In genomic region chr11:111730871-111731591, GRCh38 we compare ENCODE assay signal across 1 cellular context.
TF ChIP-seq lines count a peak whose summit lies in the region.

No MANE protein-coding gene starts in this region.

TF ChIP-seq in IMR-90, 13 proteins besides CTCF, POLR2A, EP300 and RAD21 (continued from another document):
- TF ChIP-seq MAFK (IDR thresholded peaks at IDR 0.05; ENCODE audit: low read depth, low read length) = no peak
- TF ChIP-seq ELK1 (IDR thresholded peaks at IDR 0.05; ENCODE audit: borderline replicate concordance, low read depth, low read length) = no peak
- TF ChIP-seq CEBPB (IDR thresholded peaks at IDR 0.05; ENCODE audit: low read depth, low read length) = no peak
